1 cellular context compared by ENCODE assay signal in the genomic region with DNA sequence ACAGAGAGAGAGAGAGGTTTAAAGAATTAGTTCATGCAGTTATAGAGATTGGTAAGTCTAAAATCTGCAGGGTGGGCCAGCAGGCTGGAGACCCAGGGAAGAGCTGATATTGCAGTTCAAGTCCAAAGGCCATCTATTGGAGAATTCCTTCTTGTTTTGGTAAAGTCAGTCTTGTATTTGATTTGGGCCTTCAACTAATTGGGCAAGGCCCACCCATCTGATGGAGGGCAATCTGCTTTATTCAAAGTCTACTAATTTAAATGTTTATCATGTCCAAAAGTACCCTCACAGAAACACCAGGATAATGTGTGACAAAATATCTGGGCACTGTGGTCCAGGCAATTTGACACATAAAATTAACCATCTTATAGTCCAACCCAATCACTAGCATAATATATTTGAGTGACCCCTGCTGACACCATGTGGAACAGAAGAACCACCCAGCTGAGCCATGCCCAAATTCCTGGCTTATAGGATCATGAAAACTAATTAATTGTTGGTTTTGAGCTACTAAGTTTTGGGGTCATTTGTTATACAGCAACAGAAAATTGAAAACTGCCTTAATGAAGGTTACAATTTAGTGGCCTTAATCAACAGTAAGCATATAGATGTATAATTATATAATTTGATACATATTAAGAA.
TF ChIP-seq lines count a peak whose summit lies in the region.

No MANE protein-coding gene starts in this region.

TF ChIP-seq in GM23338, 12 proteins besides CTCF, POLR2A, EP300 and RAD21 (continued from another document):
- TF ChIP-seq, protein P1, sequence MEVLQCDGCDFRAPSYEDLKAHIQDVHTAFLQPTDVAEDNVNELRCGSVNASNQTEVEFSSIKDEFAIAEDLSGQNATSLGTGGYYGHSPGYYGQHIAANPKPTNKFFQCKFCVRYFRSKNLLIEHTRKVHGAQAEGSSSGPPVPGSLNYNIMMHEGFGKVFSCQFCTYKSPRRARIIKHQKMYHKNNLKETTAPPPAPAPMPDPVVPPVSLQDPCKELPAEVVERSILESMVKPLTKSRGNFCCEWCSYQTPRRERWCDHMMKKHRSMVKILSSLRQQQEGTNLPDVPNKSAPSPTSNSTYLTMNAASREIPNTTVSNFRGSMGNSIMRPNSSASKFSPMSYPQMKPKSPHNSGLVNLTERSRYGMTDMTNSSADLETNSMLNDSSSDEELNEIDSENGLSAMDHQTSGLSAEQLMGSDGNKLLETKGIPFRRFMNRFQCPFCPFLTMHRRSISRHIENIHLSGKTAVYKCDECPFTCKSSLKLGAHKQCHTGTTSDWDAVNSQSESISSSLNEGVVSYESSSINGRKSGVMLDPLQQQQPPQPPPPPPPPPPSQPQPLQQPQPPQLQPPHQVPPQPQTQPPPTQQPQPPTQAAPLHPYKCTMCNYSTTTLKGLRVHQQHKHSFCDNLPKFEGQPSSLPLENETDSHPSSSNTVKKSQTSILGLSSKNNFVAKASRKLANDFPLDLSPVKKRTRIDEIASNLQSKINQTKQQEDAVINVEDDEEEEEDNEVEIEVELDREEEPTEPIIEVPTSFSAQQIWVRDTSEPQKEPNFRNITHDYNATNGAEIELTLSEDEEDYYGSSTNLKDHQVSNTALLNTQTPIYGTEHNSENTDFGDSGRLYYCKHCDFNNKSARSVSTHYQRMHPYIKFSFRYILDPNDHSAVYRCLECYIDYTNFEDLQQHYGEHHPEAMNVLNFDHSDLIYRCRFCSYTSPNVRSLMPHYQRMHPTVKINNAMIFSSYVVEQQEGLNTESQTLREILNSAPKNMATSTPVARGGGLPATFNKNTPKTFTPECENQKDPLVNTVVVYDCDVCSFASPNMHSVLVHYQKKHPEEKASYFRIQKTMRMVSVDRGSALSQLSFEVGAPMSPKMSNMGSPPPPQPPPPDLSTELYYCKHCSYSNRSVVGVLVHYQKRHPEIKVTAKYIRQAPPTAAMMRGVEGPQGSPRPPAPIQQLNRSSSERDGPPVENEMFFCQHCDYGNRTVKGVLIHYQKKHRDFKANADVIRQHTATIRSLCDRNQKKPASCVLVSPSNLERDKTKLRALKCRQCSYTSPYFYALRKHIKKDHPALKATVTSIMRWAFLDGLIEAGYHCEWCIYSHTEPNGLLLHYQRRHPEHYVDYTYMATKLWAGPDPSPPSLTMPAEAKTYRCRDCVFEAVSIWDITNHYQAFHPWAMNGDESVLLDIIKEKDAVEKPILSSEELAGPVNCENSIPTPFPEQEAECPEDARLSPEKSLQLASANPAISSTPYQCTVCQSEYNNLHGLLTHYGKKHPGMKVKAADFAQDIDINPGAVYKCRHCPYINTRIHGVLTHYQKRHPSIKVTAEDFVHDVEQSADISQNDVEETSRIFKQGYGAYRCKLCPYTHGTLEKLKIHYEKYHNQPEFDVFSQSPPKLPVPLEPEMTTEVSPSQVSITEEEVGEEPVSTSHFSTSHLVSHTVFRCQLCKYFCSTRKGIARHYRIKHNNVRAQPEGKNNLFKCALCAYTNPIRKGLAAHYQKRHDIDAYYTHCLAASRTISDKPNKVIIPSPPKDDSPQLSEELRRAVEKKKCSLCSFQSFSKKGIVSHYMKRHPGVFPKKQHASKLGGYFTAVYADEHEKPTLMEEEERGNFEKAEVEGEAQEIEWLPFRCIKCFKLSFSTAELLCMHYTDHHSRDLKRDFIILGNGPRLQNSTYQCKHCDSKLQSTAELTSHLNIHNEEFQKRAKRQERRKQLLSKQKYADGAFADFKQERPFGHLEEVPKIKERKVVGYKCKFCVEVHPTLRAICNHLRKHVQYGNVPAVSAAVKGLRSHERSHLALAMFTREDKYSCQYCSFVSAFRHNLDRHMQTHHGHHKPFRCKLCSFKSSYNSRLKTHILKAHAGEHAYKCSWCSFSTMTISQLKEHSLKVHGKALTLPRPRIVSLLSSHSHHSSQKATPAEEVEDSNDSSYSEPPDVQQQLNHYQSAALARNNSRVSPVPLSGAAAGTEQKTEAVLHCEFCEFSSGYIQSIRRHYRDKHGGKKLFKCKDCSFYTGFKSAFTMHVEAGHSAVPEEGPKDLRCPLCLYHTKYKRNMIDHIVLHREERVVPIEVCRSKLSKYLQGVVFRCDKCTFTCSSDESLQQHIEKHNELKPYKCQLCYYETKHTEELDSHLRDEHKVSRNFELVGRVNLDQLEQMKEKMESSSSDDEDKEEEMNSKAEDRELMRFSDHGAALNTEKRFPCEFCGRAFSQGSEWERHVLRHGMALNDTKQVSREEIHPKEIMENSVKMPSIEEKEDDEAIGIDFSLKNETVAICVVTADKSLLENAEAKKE (CRISPR knock-in tag; IDR thresholded peaks at IDR 0.05) = no peak
TF ChIP-seq in GM23338: peak in this region for 1.
